20 cellular contexts compared by ENCODE assay signal in genomic region chr5:172245046-172245445, GRCh38. TPM values are rescaled to one million over a fixed set of nuclear protein-coding genes. Genes with fewer than 3 reads are reported as not detected.
DNase-seq lines count a peak whose midpoint lies in the region; ATAC-seq and TF ChIP-seq lines count a peak whose summit lies in the region.
"Had no signal": no experiment of that assay in that cellular context is flagged by ENCODE, and none has a peak within 500 bp of the region (broad histone marks: within the 10 kb centered on the region; RNA-seq: fewer than 3 reads in every experiment).

No MANE protein-coding gene starts in this region.

- no peak overlapping the region for H3K4me3 Mint-ChIP-seq in neural progenitor cell
- H3K4me3 Mint-ChIP-seq: CD4-positive, alpha-beta memory T cell had no signal

- no peak overlapping the region for H3K27ac Mint-ChIP-seq in neural progenitor cell
- H3K27ac Mint-ChIP-seq: IgD-negative memory B cell had no signal

- H3K27me3 ChIP-seq in neural progenitor cell, result no peaks in the 10 kb centered on the region
- no peaks in the 10 kb centered on the region for H3K27me3 ChIP-seq in gastrocnemius medialis
- H3K27me3 ChIP-seq in psoas muscle (ENCODE audit: insufficient read depth in 3 of 3, low read length in 2 of 3), result no peaks in the 10 kb centered on the region
- H3K27me3 ChIP-seq: BLaER1 had no signal

- no peak overlapping the region for H3K9ac ChIP-seq in neural progenitor cell
- H3K9ac ChIP-seq: BLaER1 had no signal

- no peak for ATAC-seq in gastrocnemius medialis
- ATAC-seq in psoas muscle, result no peak
- ATAC-seq: A549 had no signal

- H3K79me2 ChIP-seq in neural progenitor cell (ENCODE audit: low read depth), result peaks cover 100% of the 10 kb centered on the region

- no peak for TF ChIP-seq CTCF in neural progenitor cell (IDR thresholded peaks at IDR 0.05)
- TF ChIP-seq CTCF in gastrocnemius medialis (IDR thresholded peaks at IDR 0.05 in 4 of 5, conservative IDR thresholded peaks at IDR 0.05 in 1 of 5), result no peak
- no peak for TF ChIP-seq CTCF in psoas muscle (IDR thresholded peaks at IDR 0.05)

- H2AFZ ChIP-seq in neural progenitor cell (replicated peaks), result no peak overlapping the region

- in situ Hi-C loops in G401 (cut with HindIII; ENCODE audit: low sequenced_read_pairs) (no loop called here), gastrocnemius medialis (cut with MboI; ENCODE audit: low sequenced_read_pairs in 4 of 4) (no loop called here)

- no peak overlapping the region for H3K4me3 ChIP-seq in neural progenitor cell
- H3K4me3 ChIP-seq in gastrocnemius medialis, result no peak overlapping the region
- no peak overlapping the region for H3K4me3 ChIP-seq in psoas muscle
- H3K4me3 ChIP-seq: A549, BLaER1 had no signal

- H3K4me1 ChIP-seq in neural progenitor cell (peaks cover 5% of the 10 kb centered on the region), gastrocnemius medialis (no peaks in the 10 kb centered on the region), psoas muscle (no peaks in the 10 kb centered on the region)
- H3K4me1 ChIP-seq: BLaER1 had no signal

- H3K27ac ChIP-seq in neural progenitor cell, result peak overlapping the region; percentile 23
- no peak overlapping the region for H3K27ac ChIP-seq in gastrocnemius medialis
- H3K27ac ChIP-seq in psoas muscle, result no peak overlapping the region
- H3K27ac ChIP-seq: A549, BLaER1 had no signal

- peaks cover 35% of the 10 kb centered on the region for H3K9me3 Mint-ChIP-seq in neural progenitor cell

- H3K36me3 ChIP-seq in neural progenitor cell (peaks cover 5% of the 10 kb centered on the region), gastrocnemius medialis (no peaks in the 10 kb centered on the region), psoas muscle (ENCODE audit: insufficient read depth in 1 of 2, low read depth in 1 of 2) (no peaks in the 10 kb centered on the region)

- peak; percentile 86 for DNase-seq in G401 (ENCODE audit: low spot score)
- peak; percentile 15 for DNase-seq in NCI-H446 treated with DMSO at 0.1 percent for 48 hours (lab: John Stamatoyannopoulos, UW)
- DNase-seq in cerebellar cortex (ENCODE audit: low spot score), result peak; percentile 85
- no peak for DNase-seq in neural progenitor cell (ENCODE audit: low spot score)
- no peak for DNase-seq in gastrocnemius medialis
- DNase-seq in psoas muscle, result no peak
- no peak for DNase-seq in NCI-H2107 treated with DMSO at 0.1 percent for 48 hours (lab: John Stamatoyannopoulos, UW; ENCODE audit: unreplicated experiment)
- DNase-seq: CD4-positive, alpha-beta memory T cell; DMS53; EL; MM.1S; NCI-H1105; NCI-H82; RPMI8226; SIG-M5 had no signal

- WGBS in psoas muscle, 3 donors, result 65 to 88% (median 87%) methylated on average over 2 of the region's 2 CpGs

- no peaks in the 10 kb centered on the region for H3K9me3 ChIP-seq in neural progenitor cell (ENCODE audit: low read depth)
- H3K9me3 ChIP-seq in gastrocnemius medialis, result no peaks in the 10 kb centered on the region
- H3K9me3 ChIP-seq in psoas muscle, result no peaks in the 10 kb centered on the region
- H3K9me3 ChIP-seq: A549 had no signal

- intact Hi-C loops in gastrocnemius medialis (cut with DNase I; ENCODE audit: low total_unique reads), result no loop called here
- intact Hi-C loops in psoas muscle (cut with DNase I), result no loop called here

- TF ChIP-seq POLR2A in gastrocnemius medialis (IDR thresholded peaks at IDR 0.05), result no peak

- H3F3A ChIP-seq in neural progenitor cell (ENCODE audit: low read depth), result no peaks in the 10 kb centered on the region

- peaks cover 49% of the 10 kb centered on the region for H3K36me3 Mint-ChIP-seq in neural progenitor cell

- no peaks in the 10 kb centered on the region for H3K27me3 Mint-ChIP-seq in neural progenitor cell (ENCODE audit: insufficient read depth, low read depth)
- H3K27me3 Mint-ChIP-seq: CD4-positive, alpha-beta memory T cell; IgD-negative memory B cell had no signal

- H3K4me1 Mint-ChIP-seq in neural progenitor cell, result peaks cover 3% of the 10 kb centered on the region

- no peak overlapping the region for H3K4me2 ChIP-seq in neural progenitor cell
- H3K4me2 ChIP-seq: A549, BLaER1 had no signal

- peaks cover 57% of the 10 kb centered on the region for H4K20me1 ChIP-seq in neural progenitor cell (ENCODE audit: low read depth)

RNA-seq across cellular contexts. Expression of gene UBTD2, which starts 38.5 kb away (rescaled TPM):
- 36.1 and 40.0 TPM in 2 replicates for total RNA-seq in G401 (2014; rRNA removed; shearing (Covaris generic))
- total RNA-seq in neural progenitor cell (ENCODE audit: low replicate concordance) (62.5 and 92.9 TPM in 2 replicates), gastrocnemius medialis (10 to 100 TPM in 1 of 4 donors, 1 to 10 TPM in 3; 6.0 to 11.4 (median 9.8) TPM), psoas muscle (10 to 100 TPM in 1 of 4 donors, 1 to 10 TPM in 3; 7.4 to 12.3 (median 8.6) TPM)
- polyA plus RNA-seq in psoas muscle, result 10 to 100 TPM in 1 of 3 donors, 1 to 10 TPM in 2; 5.3 to 10.5 (median 8.6) TPM

RNA-seq across cellular contexts. Expression of gene EFCAB9, which starts 51.1 kb away (rescaled TPM):
- total RNA-seq in G401 (2014; rRNA removed; shearing (Covaris generic)), result not detected in 2 replicates
- total RNA-seq in neural progenitor cell (ENCODE audit: low replicate concordance), result not detected in 2 replicates
- total RNA-seq in gastrocnemius medialis, result not detected
- not detected for total RNA-seq in psoas muscle
- under 1 TPM in 1 of 3 donors, not detected in 2; 0.08 TPM for polyA plus RNA-seq in psoas muscle
- total RNA-seq: CD4-positive, alpha-beta memory T cell; LHCN-M2; NCI-H460 had no signal
- polyA plus RNA-seq: A549; CD4-positive, alpha-beta memory T cell; IgD-negative memory B cell had no signal

RNA-seq across cellular contexts. Expression of gene STK10, which starts 57.0 kb away (rescaled TPM):
- total RNA-seq in G401 (2014; rRNA removed; shearing (Covaris generic)), result 14.2 and 17.0 TPM in 2 replicates
- total RNA-seq in neural progenitor cell (ENCODE audit: low replicate concordance) (4.4 and 10.5 TPM in 2 replicates), gastrocnemius medialis (10 to 100 TPM in 1 of 4 donors, 1 to 10 TPM in 3; 5.4 to 18.3 (median 5.7) TPM), psoas muscle (1 to 10 TPM; 6.1 to 8.6 (median 6.6) TPM)
- 1 to 10 TPM; 1.9 to 6.4 (median 3.7) TPM for polyA plus RNA-seq in psoas muscle

Comparison
In these comparisons a context has a peak if more than half of its experiments do, and no peak if none do; other contexts are left out.
1. DNase-seq: peak in G401 (single experiment), NCI-H446 treated with DMSO at 0.1 percent for 48 hours (single experiment) and cerebellar cortex (single experiment); none in neural progenitor cell (single experiment), gastrocnemius medialis (0 of 2), psoas muscle (0 of 2) and NCI-H2107 treated with DMSO at 0.1 percent for 48 hours (single experiment).